Comparison of ENCODE assay signal across 8 cellular contexts in genomic region chrX:129433945-129434344, GRCh38.
"Had no signal": no experiment of that assay in that cellular context is flagged by ENCODE, and none has a peak within 500 bp of the region (broad histone marks: within the 10 kb centered on the region; RNA-seq: fewer than 3 reads in every experiment).

No MANE protein-coding gene starts in this region.

- H3K9ac ChIP-seq: GM23248 had no signal

- H3K36me3 ChIP-seq: HAP-1 had no signal

- H3K9me3 ChIP-seq: HAP-1 had no signal

- H3K4me1 ChIP-seq: HAP-1 had no signal

- H2AFZ ChIP-seq: GM23248 had no signal

- H3K27ac ChIP-seq: GM23248 had no signal

- ATAC-seq: HCT116 had no signal

- FAIRE-seq: HTR-8/SVneo had no signal

- DNase-seq: GM23248, GOT3, H7, HFFc6, KBM-7 had no signal

- H3K4me3 ChIP-seq: GM23248, HAP-1 had no signal
